20 cellular contexts compared by ENCODE assay signal in the genomic region with DNA sequence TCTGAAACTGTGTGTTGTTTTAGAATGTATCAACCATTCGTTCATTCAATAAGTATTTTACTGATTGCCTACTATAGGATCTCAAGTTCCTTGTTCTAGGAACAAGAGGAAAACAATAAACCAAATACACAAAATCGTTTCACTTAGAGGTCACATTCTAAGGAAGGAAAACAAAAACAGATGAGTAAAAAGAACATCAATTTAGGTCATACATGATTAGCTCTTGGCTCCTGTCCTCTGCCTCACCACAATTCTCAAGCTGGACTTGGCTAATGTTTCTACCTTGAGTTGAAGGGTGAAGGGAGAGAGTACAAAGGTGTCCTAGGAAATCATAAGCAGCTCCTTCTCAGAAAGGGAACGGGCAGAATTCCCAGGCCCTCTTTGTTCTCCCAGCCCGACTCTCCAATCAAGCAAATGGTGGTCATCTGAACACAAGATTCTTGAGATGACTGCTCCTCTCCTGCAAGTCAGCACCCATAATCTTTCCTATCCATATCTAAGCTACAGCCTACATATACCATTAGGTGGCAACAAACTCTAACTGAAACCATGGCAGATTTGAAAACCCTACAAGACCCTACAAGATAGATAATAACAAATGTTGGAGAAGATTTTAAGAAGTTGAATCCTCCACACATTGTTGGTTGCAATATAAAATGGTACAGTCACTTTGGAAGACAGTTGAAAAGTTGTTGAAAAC.
"Had no signal": no experiment of that assay in that cellular context is flagged by ENCODE, and none has a peak within 500 bp of the region (broad histone marks: within the 10 kb centered on the region; RNA-seq: fewer than 3 reads in every experiment).

No MANE protein-coding gene starts in this region.

- H3K4me3 ChIP-seq: heart right ventricle, left lung, right lobe of liver, testis, transverse colon had no signal

- DNase-seq: activated CD4-positive, alpha-beta memory T cell treated with anti-CD3 and anti-CD28 coated beads for 36 hours; activated CD4-positive, alpha-beta T cell treated with anti-CD3 and anti-CD28 coated beads for 48 hours; activated CD8-positive, alpha-beta memory T cell treated with anti-CD3 and anti-CD28 coated beads, Interleukin-2, amount 50 U/mL, for 4 hours; activated gamma-delta T cell; activated naive CD4-positive, alpha-beta T cell treated with anti-CD3 and anti-CD28 coated beads, Interleukin-2, amount 50 U/mL, for 16 hours; activated T-cell treated with anti-CD3 and anti-CD28 coated beads, Interleukin-2, amount 50 U/mL, for 1 hour; amygdala; caudate nucleus; foreskin melanocyte; heart right ventricle; left lung; right lobe of liver; stimulated activated CD4-positive, alpha-beta T cell treated with anti-CD3 and anti-CD28 coated beads, Interleukin-2, amount 100 ng/mL, for 48 hours; stimulated activated naive CD8-positive, alpha-beta T cell treated with anti-CD3 and anti-CD28 coated beads, Interleukin-15, Interleukin-2, amounts not matched to agents 100 U/mL and 50 U/mL, for 24 hours; T-helper 9 cell; testis; transverse colon; WERI-Rb-1 had no signal

- ATAC-seq: activated CD4-positive, CD25-positive, alpha-beta regulatory T cell treated with anti-CD3 and anti-CD28 coated beads, Interleukin-2, amount 50 U/mL, for 24 hours; esophagus mucosa; heart right ventricle; left lung; right lobe of liver; stimulated activated naive CD8-positive, alpha-beta T cell treated with anti-CD3 and anti-CD28 coated beads, Interleukin-15, Interleukin-2, amounts not matched to agents 100 U/mL and 50 U/mL, for 24 hours had no signal
